In genomic region chr1:23357112-23357908, GRCh38 we compare ENCODE assay signal across 1 cellular context.
TF ChIP-seq lines count a peak whose summit lies in the region.

No MANE protein-coding gene starts in this region.

TF ChIP-seq in GM23338, 12 proteins besides CTCF, POLR2A, EP300 and RAD21 (continued from another document):
- TF ChIP-seq, protein P1, sequence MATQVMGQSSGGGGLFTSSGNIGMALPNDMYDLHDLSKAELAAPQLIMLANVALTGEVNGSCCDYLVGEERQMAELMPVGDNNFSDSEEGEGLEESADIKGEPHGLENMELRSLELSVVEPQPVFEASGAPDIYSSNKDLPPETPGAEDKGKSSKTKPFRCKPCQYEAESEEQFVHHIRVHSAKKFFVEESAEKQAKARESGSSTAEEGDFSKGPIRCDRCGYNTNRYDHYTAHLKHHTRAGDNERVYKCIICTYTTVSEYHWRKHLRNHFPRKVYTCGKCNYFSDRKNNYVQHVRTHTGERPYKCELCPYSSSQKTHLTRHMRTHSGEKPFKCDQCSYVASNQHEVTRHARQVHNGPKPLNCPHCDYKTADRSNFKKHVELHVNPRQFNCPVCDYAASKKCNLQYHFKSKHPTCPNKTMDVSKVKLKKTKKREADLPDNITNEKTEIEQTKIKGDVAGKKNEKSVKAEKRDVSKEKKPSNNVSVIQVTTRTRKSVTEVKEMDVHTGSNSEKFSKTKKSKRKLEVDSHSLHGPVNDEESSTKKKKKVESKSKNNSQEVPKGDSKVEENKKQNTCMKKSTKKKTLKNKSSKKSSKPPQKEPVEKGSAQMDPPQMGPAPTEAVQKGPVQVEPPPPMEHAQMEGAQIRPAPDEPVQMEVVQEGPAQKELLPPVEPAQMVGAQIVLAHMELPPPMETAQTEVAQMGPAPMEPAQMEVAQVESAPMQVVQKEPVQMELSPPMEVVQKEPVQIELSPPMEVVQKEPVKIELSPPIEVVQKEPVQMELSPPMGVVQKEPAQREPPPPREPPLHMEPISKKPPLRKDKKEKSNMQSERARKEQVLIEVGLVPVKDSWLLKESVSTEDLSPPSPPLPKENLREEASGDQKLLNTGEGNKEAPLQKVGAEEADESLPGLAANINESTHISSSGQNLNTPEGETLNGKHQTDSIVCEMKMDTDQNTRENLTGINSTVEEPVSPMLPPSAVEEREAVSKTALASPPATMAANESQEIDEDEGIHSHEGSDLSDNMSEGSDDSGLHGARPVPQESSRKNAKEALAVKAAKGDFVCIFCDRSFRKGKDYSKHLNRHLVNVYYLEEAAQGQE (IDR thresholded peaks at IDR 0.05; ENCODE audit: unreplicated experiment): no peak
- TF ChIP-seq, protein P2, sequence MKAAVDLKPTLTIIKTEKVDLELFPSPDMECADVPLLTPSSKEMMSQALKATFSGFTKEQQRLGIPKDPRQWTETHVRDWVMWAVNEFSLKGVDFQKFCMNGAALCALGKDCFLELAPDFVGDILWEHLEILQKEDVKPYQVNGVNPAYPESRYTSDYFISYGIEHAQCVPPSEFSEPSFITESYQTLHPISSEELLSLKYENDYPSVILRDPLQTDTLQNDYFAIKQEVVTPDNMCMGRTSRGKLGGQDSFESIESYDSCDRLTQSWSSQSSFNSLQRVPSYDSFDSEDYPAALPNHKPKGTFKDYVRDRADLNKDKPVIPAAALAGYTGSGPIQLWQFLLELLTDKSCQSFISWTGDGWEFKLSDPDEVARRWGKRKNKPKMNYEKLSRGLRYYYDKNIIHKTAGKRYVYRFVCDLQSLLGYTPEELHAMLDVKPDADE (IDR thresholded peaks at IDR 0.05): no peak
- TF ChIP-seq POLR2AphosphoS5 (IDR thresholded peaks at IDR 0.05; ENCODE audit: low read depth): peak; percentile 98
- TF ChIP-seq EZH2 (IDR thresholded peaks at IDR 0.05; ENCODE audit: low read depth, unreplicated experiment): no peak
- no peak for TF ChIP-seq ZNF114 (CRISPR knock-in tag; IDR thresholded peaks at IDR 0.05)
- TF ChIP-seq ZNF331 (CRISPR knock-in tag; IDR thresholded peaks at IDR 0.05; ENCODE audit: low read depth): no peak
